ENCODE assay signal across 19 cellular contexts in genomic region chr12:53977596-53978464, GRCh38. TPM values are rescaled to one million over a fixed set of nuclear protein-coding genes. Genes with fewer than 3 reads are reported as not detected.
DNase-seq lines count a peak whose midpoint lies in the region; TF ChIP-seq lines count a peak whose summit lies in the region.
"Had no signal": no experiment of that assay in that cellular context is flagged by ENCODE, and none has a peak within 500 bp of the region (broad histone marks: within the 10 kb centered on the region; RNA-seq: fewer than 3 reads in every experiment).

No MANE protein-coding gene starts in this region.

- peak overlapping the region; percentile 4; the same call in 1 of the 2 replicates for H3K4me3 ChIP-seq in WERI-Rb-1 (ENCODE audit: low read depth, low read length)
- H3K4me3 ChIP-seq in skeletal muscle satellite cell (ENCODE audit: low read length) = peak overlapping the region; percentile 94
- no peak overlapping the region for H3K4me3 ChIP-seq in left ventricle myocardium inferior
- H3K4me3 ChIP-seq: cardiac muscle cell, gastroesophageal sphincter, spleen had no signal

- H3K36me3 ChIP-seq in WERI-Rb-1 (no peaks in the 10 kb centered on the region), skeletal muscle satellite cell (ENCODE audit: insufficient read depth, low read length) (peaks cover 10% of the 10 kb centered on the region), left ventricle myocardium inferior (no peaks in the 10 kb centered on the region)
- H3K36me3 ChIP-seq: cardiac muscle cell, gastroesophageal sphincter, spleen had no signal

- peak overlapping the region; percentile 64 for H3K27ac ChIP-seq in WERI-Rb-1
- no peak overlapping the region for H3K27ac ChIP-seq in left ventricle myocardium inferior (replicated peaks)
- H3K27ac ChIP-seq: cardiac muscle cell, gastroesophageal sphincter, spleen had no signal

- H3K9ac ChIP-seq in skeletal muscle satellite cell (ENCODE audit: low read depth, low read length) = peak overlapping the region; percentile 95

- H3K4me1 ChIP-seq in skeletal muscle satellite cell (ENCODE audit: control insufficient read depth, insufficient read depth, low read length) (peaks cover 45% of the 10 kb centered on the region), left ventricle myocardium inferior (peaks cover 27% of the 10 kb centered on the region)

- peak; percentile 68 for DNase-seq in HT-29 (ENCODE audit: low spot score)
- peak; percentile 39 for DNase-seq in WERI-Rb-1
- no peak for DNase-seq in left ventricle myocardium inferior
- DNase-seq in activated CD4-positive, CD25-positive, alpha-beta regulatory T cell (lab: John Stamatoyannopoulos, UW) = no peak
- no peak for DNase-seq in stimulated activated CD8-positive, alpha-beta memory T cell treated with anti-CD3 and anti-CD28 coated beads, Interleukin-4, amount 100 ng/mL, for 48 hours
- DNase-seq: activated CD4-positive, alpha-beta T cell treated with anti-CD3 and anti-CD28 coated beads for 48 hours; activated naive CD8-positive, alpha-beta T cell treated with anti-CD3 and anti-CD28 coated beads for 36 hours; CD4-positive, alpha-beta memory T cell; endodermal cell; GOT3; midbrain; NCI-H146; RPMI8226; spleen had no signal

- TF ChIP-seq CTCF in WERI-Rb-1 (IDR thresholded peaks at IDR 0.05; ENCODE audit: low read depth, low read length) (no peak), left ventricle myocardium inferior (IDR thresholded peaks at IDR 0.05; ENCODE audit: borderline replicate concordance) (no peak)

- intact Hi-C loops in left ventricle myocardium inferior (cut with micrococcal nuclease) = no loop called here

- H3K27me3 ChIP-seq in WERI-Rb-1 (ENCODE audit: insufficient read depth, low read depth, severe bottlenecking) = no peaks in the 10 kb centered on the region
- no peaks in the 10 kb centered on the region for H3K27me3 ChIP-seq in skeletal muscle satellite cell (ENCODE audit: control insufficient read depth, insufficient read depth, low read length)
- peaks cover 100% of the 10 kb centered on the region for H3K27me3 ChIP-seq in left ventricle myocardium inferior (ENCODE audit: low read depth)

- peak overlapping the region; percentile 99 for H3K4me2 ChIP-seq in skeletal muscle satellite cell (ENCODE audit: low read length)

- peaks cover 4% of the 10 kb centered on the region for H3K9me3 ChIP-seq in WERI-Rb-1 (ENCODE audit: severe bottlenecking)
- no peaks in the 10 kb centered on the region for H3K9me3 ChIP-seq in skeletal muscle satellite cell (replicated peaks; ENCODE audit: low read length)
- no peaks in the 10 kb centered on the region for H3K9me3 ChIP-seq in left ventricle myocardium inferior (replicated peaks)
- H3K9me3 ChIP-seq: gastroesophageal sphincter had no signal

RNA-seq across cellular contexts. Expression of gene HOTAIR, which starts 3.1 kb away (rescaled TPM):
- 5.6 and 6.8 TPM in 2 replicates for total RNA-seq in HT-29 (2014; rRNA removed; shearing (Covaris generic))
- 0.22 and 0.25 TPM in 2 replicates for total RNA-seq in skeletal muscle satellite cell (2012; rRNA removed)
- not detected for total RNA-seq in left ventricle myocardium inferior
- total RNA-seq: activated naive CD8-positive, alpha-beta T cell treated with anti-CD3 and anti-CD28 coated beads for 36 hours; cardiac muscle cell; CD4-positive, alpha-beta memory T cell; endodermal cell; spleen had no signal

RNA-seq across cellular contexts. Expression of gene HOXC11, which starts 4.9 kb away (rescaled TPM):
- total RNA-seq in HT-29 (2014; rRNA removed; shearing (Covaris generic)) = not detected in 2 replicates
- under 0.01 and 0.22 TPM in 2 replicates for total RNA-seq in skeletal muscle satellite cell (2012; rRNA removed)
- not detected for total RNA-seq in left ventricle myocardium inferior
- total RNA-seq: activated naive CD8-positive, alpha-beta T cell treated with anti-CD3 and anti-CD28 coated beads for 36 hours; cardiac muscle cell; CD4-positive, alpha-beta memory T cell; endodermal cell; gastroesophageal sphincter; omental fat pad; spleen had no signal

RNA-seq across cellular contexts. Expression of gene HOXC10, which starts 7.1 kb away (rescaled TPM):
- 1.7 TPM in 1 of 2 replicates, not detected in the other for total RNA-seq in HT-29 (2014; rRNA removed; shearing (Covaris generic))
- 1.8 and 3.7 TPM in 2 replicates for total RNA-seq in skeletal muscle satellite cell (2012; rRNA removed)
- total RNA-seq in left ventricle myocardium inferior = not detected
- total RNA-seq: activated naive CD8-positive, alpha-beta T cell treated with anti-CD3 and anti-CD28 coated beads for 36 hours; cardiac muscle cell; CD4-positive, alpha-beta memory T cell; endodermal cell; gastroesophageal sphincter; omental fat pad; spleen had no signal

RNA-seq across cellular contexts. Expression of gene HOXC9, which starts 22.1 kb away (rescaled TPM):
- 0.23 and 0.76 TPM in 2 replicates for total RNA-seq in HT-29 (2014; rRNA removed; shearing (Covaris generic))
- 4.1 and 7.6 TPM in 2 replicates for total RNA-seq in skeletal muscle satellite cell (2012; rRNA removed)
- not detected for total RNA-seq in left ventricle myocardium inferior
- total RNA-seq: activated naive CD8-positive, alpha-beta T cell treated with anti-CD3 and anti-CD28 coated beads for 36 hours; cardiac muscle cell; CD4-positive, alpha-beta memory T cell; endodermal cell; gastroesophageal sphincter; spleen had no signal

RNA-seq across cellular contexts. Expression of gene HOXC12, which starts 23.1 kb away (rescaled TPM):
- 0.05 TPM in 1 of 2 replicates, not detected in the other for total RNA-seq in HT-29 (2014; rRNA removed; shearing (Covaris generic))
- not detected in 2 replicates for total RNA-seq in skeletal muscle satellite cell (2012; rRNA removed)
- not detected for total RNA-seq in left ventricle myocardium inferior
- total RNA-seq: activated naive CD8-positive, alpha-beta T cell treated with anti-CD3 and anti-CD28 coated beads for 36 hours; cardiac muscle cell; CD4-positive, alpha-beta memory T cell; endodermal cell; gastroesophageal sphincter; NCI-H460; omental fat pad; spleen had no signal

Comparison
In these comparisons a context has a peak if more than half of its experiments do, and no peak if none do; other contexts are left out.
1. DNase-seq: peak in HT-29 (single experiment) and WERI-Rb-1 (single experiment); none in left ventricle myocardium inferior (single experiment), activated CD4-positive, CD25-positive, alpha-beta regulatory T cell (0 of 4) and stimulated activated CD8-positive, alpha-beta memory T cell treated with anti-CD3 and anti-CD28 coated beads, Interleukin-4, amount 100 ng/mL, for 48 hours (single experiment).